Comparison of ENCODE assay signal across 9 cellular contexts in genomic region chr11:13337986-13338436, GRCh38.
DNase-seq lines count a peak whose midpoint lies in the region; ATAC-seq and TF ChIP-seq lines count a peak whose summit lies in the region.
"Had no signal": no experiment of that assay in that cellular context is flagged by ENCODE, and none has a peak within 500 bp of the region (broad histone marks: within the 10 kb centered on the region; RNA-seq: fewer than 3 reads in every experiment).

No MANE protein-coding gene starts in this region.

- no peak overlapping the region for H2BK120ac ChIP-seq in neuronal stem cell (ENCODE audit: low read depth, low read length)

- H3K27ac Mint-ChIP-seq in endothelial cell (ENCODE audit: unreplicated experiment), result no peak overlapping the region

- no peak overlapping the region for H3K4me3 ChIP-seq in HUES48 (ENCODE audit: low read depth, low read length)
- H3K4me3 ChIP-seq in breast epithelium, result peak overlapping the region; percentile 7 to 20 (median 13)
- no peak overlapping the region for H3K4me3 ChIP-seq in neuronal stem cell (ENCODE audit: low read length in 2 of 2)

- H3K18ac ChIP-seq in neuronal stem cell (ENCODE audit: low read length), result no peak overlapping the region

- no peak for TF ChIP-seq POLR2A in breast epithelium (IDR thresholded peaks at IDR 0.05)

- no peaks in the 10 kb centered on the region for H3K9me3 Mint-ChIP-seq in endothelial cell (ENCODE audit: unreplicated experiment)
- H3K9me3 Mint-ChIP-seq: naive B cell had no signal

- no peak overlapping the region for H3K27ac ChIP-seq in HUES48 (ENCODE audit: low read depth, low read length)
- H3K27ac ChIP-seq in breast epithelium, result peak overlapping the region; percentile 72 to 75
- no peak overlapping the region for H3K27ac ChIP-seq in neuronal stem cell (replicated peaks; ENCODE audit: low read length)

- WGBS in neuronal stem cell (ENCODE audit: extremely low coverage in 2 of 2, insufficient read length in 2 of 2, insufficient replicate concordance in 1 of 2), 2 donors, result no CpG with 5 or more reads among the region's 6 CpGs

- peak; percentile 79 for DNase-seq in EH (ENCODE audit: low read depth)
- DNase-seq in breast epithelium (ENCODE audit: low spot score in 2 of 2), result no peak
- DNase-seq in non-pigmented ciliary epithelial cell (ENCODE audit: low read depth), result peak; percentile 42
- no peak for DNase-seq in ureter (ENCODE audit: low spot score)
- DNase-seq in neuronal stem cell (ENCODE audit: low spot score), result no peak
- no peak for DNase-seq in endothelial cell (ENCODE audit: low spot score)
- DNase-seq: naive B cell had no signal

- H3K36me3 Mint-ChIP-seq in endothelial cell (ENCODE audit: low read depth, unreplicated experiment), result peaks cover 7% of the 10 kb centered on the region
- H3K36me3 Mint-ChIP-seq: naive B cell had no signal

- no peak overlapping the region for H3K4me3 Mint-ChIP-seq in endothelial cell (ENCODE audit: unreplicated experiment)

- H3K9ac ChIP-seq in HUES48 (ENCODE audit: low read depth, low read length) (peak overlapping the region; percentile 31; the same call in 1 of the 2 replicates), neuronal stem cell (ENCODE audit: low read depth, low read length, poor library complexity) (no peak overlapping the region)

- no peak overlapping the region for H3K4ac ChIP-seq in neuronal stem cell (ENCODE audit: low read length)

- H3K14ac ChIP-seq in neuronal stem cell (ENCODE audit: low read length), result no peak overlapping the region

- no peaks in the 10 kb centered on the region for H3K9me3 ChIP-seq in HUES48 (ENCODE audit: control insufficient read depth, insufficient read depth, low read length)
- H3K9me3 ChIP-seq in breast epithelium, result no peaks in the 10 kb centered on the region
- H3K9me3 ChIP-seq in neuronal stem cell (replicated peaks in 1 of 2; ENCODE audit: control insufficient read depth in 2 of 2, insufficient read depth in 1 of 2, low read depth in 1 of 2, low read length in 2 of 2), result no peaks in the 10 kb centered on the region

- no peak overlapping the region for H4K91ac ChIP-seq in neuronal stem cell (ENCODE audit: low read depth, low read length, poor library complexity)

- no peak overlapping the region for H3K4me2 ChIP-seq in neuronal stem cell (ENCODE audit: insufficient read depth, low read length, poor library complexity, severe bottlenecking)

- H2BK15ac ChIP-seq in neuronal stem cell (ENCODE audit: low read length), result no peak overlapping the region

- peaks cover 4% of the 10 kb centered on the region for H3K27me3 Mint-ChIP-seq in endothelial cell (ENCODE audit: unreplicated experiment)
- H3K27me3 Mint-ChIP-seq: naive B cell had no signal

- H3K4me1 ChIP-seq in HUES48 (ENCODE audit: control insufficient read depth, insufficient read depth, low read length), result 0 out of 2 replicates have a peak, but pooled peaks cover 2% of the 10 kb centered on the region
- peaks cover 9 to 30% of the 10 kb centered on the region in 2 donors for H3K4me1 ChIP-seq in breast epithelium
- H3K4me1 ChIP-seq in neuronal stem cell (ENCODE audit: control insufficient read depth in 2 of 2, insufficient read depth in 1 of 2, low read depth in 1 of 2, low read length in 2 of 2), result peaks cover 0 to 7% of the 10 kb centered on the region in 2 donors

- H2BK5ac ChIP-seq in neuronal stem cell (ENCODE audit: low read length), result no peak overlapping the region

- no peak overlapping the region for H2AK5ac ChIP-seq in neuronal stem cell (ENCODE audit: low read depth, low read length)

- intact Hi-C loops in breast epithelium (cut with DNase I; ENCODE audit: low total_unique reads), result no loop called here

- no peak overlapping the region for H2BK12ac ChIP-seq in neuronal stem cell (ENCODE audit: low read length)

- H2AFZ ChIP-seq in neuronal stem cell (ENCODE audit: low read length), result no peak overlapping the region

- TF ChIP-seq CTCF in breast epithelium (IDR thresholded peaks at IDR 0.05), result no peak
- no peak for TF ChIP-seq CTCF in endothelial cell (IDR thresholded peaks at IDR 0.05; ENCODE audit: unreplicated experiment)

- no peaks in the 10 kb centered on the region for H3K79me1 ChIP-seq in neuronal stem cell (ENCODE audit: low read depth, low read length)

- H3K36me3 ChIP-seq in HUES48 (ENCODE audit: control insufficient read depth, insufficient read depth, low read length) (no peaks in the 10 kb centered on the region), breast epithelium (no peaks in the 10 kb centered on the region), neuronal stem cell (replicated peaks in 1 of 2; ENCODE audit: control insufficient read depth in 2 of 2, insufficient read depth in 2 of 2, low read length in 2 of 2) (no peaks in the 10 kb centered on the region)

- no peak overlapping the region for H3K23ac ChIP-seq in neuronal stem cell (ENCODE audit: low read depth, low read length, poor library complexity)

- no peak for ATAC-seq in GM18873 (IDR thresholded peaks at IDR 0.05; ENCODE audit: low FRiP score, unreplicated experiment)

- no peaks in the 10 kb centered on the region for H3K27me3 ChIP-seq in HUES48 (ENCODE audit: control insufficient read depth, insufficient read depth, low read length)
- no peaks in the 10 kb centered on the region for H3K27me3 ChIP-seq in breast epithelium
- H3K27me3 ChIP-seq in neuronal stem cell (ENCODE audit: control insufficient read depth in 3 of 3, insufficient read depth in 3 of 3, low read depth in 1 of 3, low read length in 3 of 3), result no peaks in the 10 kb centered on the region

- peaks cover 21% of the 10 kb centered on the region for H3K4me1 Mint-ChIP-seq in endothelial cell (ENCODE audit: unreplicated experiment)

- H4K8ac ChIP-seq in neuronal stem cell (ENCODE audit: low read depth, low read length), result no peak overlapping the region

Comparison
In these comparisons a context has a peak if more than half of its experiments do, and no peak if none do; other contexts are left out.
1. DNase-seq: peak in EH (single experiment) and non-pigmented ciliary epithelial cell (single experiment); none in breast epithelium (0 of 2), ureter (single experiment), neuronal stem cell (single experiment) and endothelial cell (single experiment).
2. H3K27ac ChIP-seq: peak in breast epithelium (2 of 2); none in HUES48 (single experiment) and neuronal stem cell (single experiment).
3. H3K4me3 ChIP-seq: peak in breast epithelium (3 of 3); none in HUES48 (single experiment) and neuronal stem cell (0 of 2).